In the genomic region with DNA sequence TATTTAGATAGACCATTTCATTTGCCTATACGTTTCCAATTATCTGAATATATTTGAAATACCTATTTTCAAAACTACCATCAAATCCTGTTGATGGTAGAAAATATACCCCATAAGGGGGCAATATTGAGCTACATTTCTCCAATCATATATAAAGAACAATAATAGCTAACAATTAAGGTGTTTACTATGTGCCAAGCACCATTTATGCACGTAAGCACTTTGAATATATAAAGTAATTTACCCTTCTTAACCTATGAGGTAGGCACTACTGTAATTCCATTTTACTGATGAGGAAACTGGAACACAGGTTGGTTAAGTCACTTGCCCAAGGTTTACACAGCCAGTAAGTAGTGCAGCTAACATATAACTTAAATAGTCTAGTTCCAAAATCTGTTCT, we compare ENCODE assay signal across 10 cellular contexts.
A peak's percentile ranks its signal among the peaks of the same experiment; 100 is the strongest.
DNase-seq lines count a peak whose midpoint lies in the region; ATAC-seq and TF ChIP-seq lines count a peak whose summit lies in the region.
"Had no signal": no experiment of that assay in that cellular context is flagged by ENCODE, and none has a peak within 500 bp of the region (broad histone marks: within the 10 kb centered on the region; RNA-seq: fewer than 3 reads in every experiment).

No MANE protein-coding gene starts in this region.

- H3K27me3 Mint-ChIP-seq in CD14-positive monocyte (ENCODE audit: low read depth in 3 of 3), result no peaks in the 10 kb centered on the region
- H3K27me3 Mint-ChIP-seq in activated T-cell treated with anti-CD3 and anti-CD28 coated beads, Interleukin-2, amount 50 U/mL, for 4 hours (ENCODE audit: low read depth), result no peaks in the 10 kb centered on the region

- H3K4me3 Mint-ChIP-seq in CD14-positive monocyte, result no peak overlapping the region
- H3K4me3 Mint-ChIP-seq in activated T-cell treated with anti-CD3 and anti-CD28 coated beads, Interleukin-2, amount 50 U/mL, for 4 hours, result no peak overlapping the region

- H3K4me1 ChIP-seq in SK-N-SH (ENCODE audit: control insufficient read depth in 1 of 2, insufficient read depth in 2 of 2, low read depth in 1 of 2, low read length in 1 of 2) (no peaks in the 10 kb centered on the region; a peak in 1 of 4 replicates), uterus (no peaks in the 10 kb centered on the region)

- DNase-seq in CD14-positive monocyte (ENCODE audit: low spot score) (no peak), HFF-Myc (ENCODE audit: extremely low read depth, low read depth) (no peak), SK-N-SH (peak; percentile 16), globus pallidus (ENCODE audit: low spot score) (peak; percentile 41), uterus (no peak), UCSD-AML1 (lab: John Stamatoyannopoulos, UW; ENCODE audit: unreplicated experiment) (no peak)
- no peak for DNase-seq in activated T-cell treated with anti-CD3 and anti-CD28 coated beads, Interleukin-2, amount 50 U/mL, for 4 hours
- no peak for DNase-seq in stimulated activated CD4-positive, alpha-beta T cell treated with anti-CD3 and anti-CD28 coated beads, Interleukin-12 subunit alpha, Interleukin-12 subunit beta, amount 100 ng/mL, for 4 hours

- H3K9me3 ChIP-seq in SK-N-SH (no peaks in the 10 kb centered on the region), uterus (no peaks in the 10 kb centered on the region)

- H3K36me3 ChIP-seq in SK-N-SH (replicated peaks in 1 of 2; ENCODE audit: control insufficient read depth in 1 of 2, insufficient read depth in 2 of 2, low read length in 1 of 2) (peaks cover 10 to 16% of the 10 kb centered on the region in 2 experiments), uterus (no peaks in the 10 kb centered on the region)

- no peaks in the 10 kb centered on the region for H3K9me3 Mint-ChIP-seq in CD14-positive monocyte
- H3K9me3 Mint-ChIP-seq in activated T-cell treated with anti-CD3 and anti-CD28 coated beads, Interleukin-2, amount 50 U/mL, for 4 hours, result no peaks in the 10 kb centered on the region

- H3K79me2 ChIP-seq in SK-N-SH (ENCODE audit: insufficient read depth), result no peaks in the 10 kb centered on the region

- 64% methylated on average over 2 of the region's 2 CpGs for WGBS in SK-N-SH (ENCODE audit: low lambda C conversion rate)

- peaks cover 33 to 45% of the 10 kb centered on the region in 2 donors for H3K36me3 Mint-ChIP-seq in CD14-positive monocyte
- H3K36me3 Mint-ChIP-seq in activated T-cell treated with anti-CD3 and anti-CD28 coated beads, Interleukin-2, amount 50 U/mL, for 4 hours (ENCODE audit: insufficient read depth), result peaks cover 8% of the 10 kb centered on the region

- H3K4me1 Mint-ChIP-seq in CD14-positive monocyte, result no peaks in the 10 kb centered on the region
- H3K4me1 Mint-ChIP-seq in activated T-cell treated with anti-CD3 and anti-CD28 coated beads, Interleukin-2, amount 50 U/mL, for 4 hours (ENCODE audit: low read depth), result peaks cover 2% of the 10 kb centered on the region

- H2AFZ ChIP-seq in SK-N-SH (ENCODE audit: low read depth), result no peak overlapping the region

- H3K9ac ChIP-seq in SK-N-SH, result no peak overlapping the region

- H3K4me2 ChIP-seq in SK-N-SH, result no peak overlapping the region

- TF ChIP-seq POLR2A in uterus (IDR thresholded peaks at IDR 0.05), result no peak

- H3K27ac ChIP-seq in SK-N-SH (ENCODE audit: low read depth in 2 of 2, low read length in 1 of 2) (no peak overlapping the region), uterus (no peak overlapping the region)
- H3K27ac ChIP-seq: epithelial cell of prostate, HL-60 had no signal

- no peaks in the 10 kb centered on the region for H3K9me2 ChIP-seq in SK-N-SH

- no peaks in the 10 kb centered on the region for H3K27me3 ChIP-seq in SK-N-SH (ENCODE audit: insufficient read depth)
- no peaks in the 10 kb centered on the region for H3K27me3 ChIP-seq in uterus

- TF ChIP-seq RAD21 in SK-N-SH (IDR thresholded peaks at IDR 0.05; ENCODE audit: low read length), result peak; percentile 70

- no peak for TF ChIP-seq EP300 in SK-N-SH (IDR thresholded peaks at IDR 0.05; ENCODE audit: borderline replicate concordance in 1 of 2, low read depth in 1 of 2, low read length in 1 of 2)

- intact Hi-C loops in CD14-positive monocyte (cut with micrococcal nuclease) (loop anchor here (2.0 to 5.0 kb wide), 2 partner anchors 341 to 344 kb away; no protein-coding TSS in a partner anchor), uterus (cut with DNase I; ENCODE audit: low total_unique reads) (loop anchor here (10.0 kb wide), 1 partner anchor 344 kb away; no protein-coding TSS in a partner anchor)

- peak; percentile 69 for TF ChIP-seq CTCF in CD14-positive monocyte (IDR thresholded peaks at IDR 0.05)
- peak; percentile 16 for TF ChIP-seq CTCF in HFF-Myc (IDR thresholded peaks at IDR 0.05; ENCODE audit: low read depth, low read length, missing control alignments)
- TF ChIP-seq CTCF in SK-N-SH (IDR thresholded peaks at IDR 0.05), result peak; percentile 72
- peak; percentile 39 to 49 (median 47) for TF ChIP-seq CTCF in uterus (IDR thresholded peaks at IDR 0.05)

- POLR2A ChIA-PET in SK-N-SH (lab: Yijun Ruan, JAX), result no interaction called here

- no peak overlapping the region for H3K4me3 ChIP-seq in HFF-Myc (replicated peaks; ENCODE audit: low read depth, low read length)
- H3K4me3 ChIP-seq in SK-N-SH (ENCODE audit: low read depth in 2 of 2, low read length in 1 of 2), result no peak overlapping the region
- no peak overlapping the region for H3K4me3 ChIP-seq in uterus

- no peaks in the 10 kb centered on the region for H3F3A ChIP-seq in SK-N-SH (replicated peaks; ENCODE audit: insufficient read depth)

- no peak overlapping the region for H3K27ac Mint-ChIP-seq in CD14-positive monocyte

- no peaks in the 10 kb centered on the region for H4K20me1 ChIP-seq in SK-N-SH (ENCODE audit: insufficient read depth)

- CTCF ChIA-PET in SK-N-SH (lab: Yijun Ruan, JAX), result interaction anchor here (0.6 to 9.0 kb wide), 27 partner anchors 8 to 355 kb away, joined by 3 to 164 read pairs (median 4); a partner anchor contains a TSS

- no peak for ATAC-seq in activated T-cell treated with anti-CD3 and anti-CD28 coated beads, Interleukin-2, amount 50 U/mL, for 4 hours

TF ChIP-seq in SK-N-SH, 30 proteins besides CTCF, POLR2A, EP300 and RAD21:
- no peak for TF ChIP-seq FOSL2 (IDR thresholded peaks at IDR 0.05; ENCODE audit: borderline replicate concordance, low read depth)
- TF ChIP-seq SMC3 (IDR thresholded peaks at IDR 0.05; ENCODE audit: low read depth, low read length), result peak; percentile 46; the same call in 1 of the 2 replicates
- TF ChIP-seq SIN3A (IDR thresholded peaks at IDR 0.05; ENCODE audit: borderline replicate concordance, low read depth, low read length), result no peak
- TF ChIP-seq, protein P1, sequence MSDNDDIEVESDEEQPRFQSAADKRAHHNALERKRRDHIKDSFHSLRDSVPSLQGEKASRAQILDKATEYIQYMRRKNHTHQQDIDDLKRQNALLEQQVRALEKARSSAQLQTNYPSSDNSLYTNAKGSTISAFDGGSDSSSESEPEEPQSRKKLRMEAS (IDR thresholded peaks at IDR 0.05; ENCODE audit: low read depth), result no peak
- no peak for TF ChIP-seq GATA2 (CRISPR knock-in tag; IDR thresholded peaks at IDR 0.05)
- no peak for TF ChIP-seq JUND (IDR thresholded peaks at IDR 0.05)
- TF ChIP-seq FOXJ3 (CRISPR knock-in tag; IDR thresholded peaks at IDR 0.05), result no peak

Comparison
In these comparisons a context has a peak if more than half of its experiments do, and no peak if none do; other contexts are left out.
1. DNase-seq: peak in SK-N-SH (single experiment) and globus pallidus (single experiment); none in CD14-positive monocyte (single experiment), HFF-Myc (single experiment), uterus (0 of 2), activated T-cell treated with anti-CD3 and anti-CD28 coated beads, Interleukin-2, amount 50 U/mL, for 4 hours (single experiment), UCSD-AML1 (single experiment) and stimulated activated CD4-positive, alpha-beta T cell treated with anti-CD3 and anti-CD28 coated beads, Interleukin-12 subunit alpha, Interleukin-12 subunit beta, amount 100 ng/mL, for 4 hours (single experiment).
2. CTCF ChIP-seq: peak in every context shown above with its lines; median percentile 72 in SK-N-SH; 69 in CD14-positive monocyte; 47 in uterus; 16 in HFF-Myc.